Comparison of ENCODE assay signal across 8 cellular contexts in genomic region chr6:110958332-110959192, GRCh38. TPM values are rescaled to one million over a fixed set of nuclear protein-coding genes. Genes with fewer than 3 reads are reported as not detected.
DNase-seq lines count a peak whose midpoint lies in the region; ATAC-seq and TF ChIP-seq lines count a peak whose summit lies in the region.

Gene GTF3C6, plus strand, starts transcription at chr6:110958706. Its CDS starts 64 bp downstream, at chr6:110958770.

- TSS peak; percentile 75 for BruUV-seq in PC-3 (replicated peaks; lab: Mats Ljungman, UMichigan)

- DNase-seq in DMS153 (lab: John Stamatoyannopoulos, UW) (peak; percentile 80), PC-3 (peak; percentile 76), activated T-cell treated with anti-CD3 and anti-CD28 coated beads for 48 hours (ENCODE audit: low read depth) (peak; percentile 91), epithelial cell of esophagus (ENCODE audit: low read depth) (peak; percentile 94)
- peak; percentile 86 for DNase-seq in stimulated activated CD8-positive, alpha-beta memory T cell treated with anti-CD3 and anti-CD28 coated beads, Interleukin-2, amount 100 ng/mL, for 48 hours (ENCODE audit: low read depth in 2 of 2)

- peak within 1 kb of the TSS; percentile 97 for H3K9ac ChIP-seq in PC-3 (ENCODE audit: low read length)

- TF ChIP-seq CTCF in PC-3 (conservative IDR thresholded peaks at IDR 0.05; ENCODE audit: low read depth, low read length), result no peak
- no peak for TF ChIP-seq CTCF in epithelial cell of esophagus (IDR thresholded peaks at IDR 0.05; ENCODE audit: insufficient read depth, low read depth, low read length, missing control alignments)

- peaks cover 22% of the 10 kb centered on the region for H3K79me2 ChIP-seq in PC-3 (ENCODE audit: low read length)

- peak within 1 kb of the TSS; percentile 68 for H3K27ac ChIP-seq in PC-3 (ENCODE audit: low read length)

- intact Hi-C loops in PC-3 (cut with micrococcal nuclease), result loop anchor here (2.0 kb wide), 1 partner anchor 22 kb away; no protein-coding TSS in a partner anchor

- peak within 1 kb of the TSS; percentile 89 for H3K4me2 ChIP-seq in PC-3 (ENCODE audit: low read length)

- POLR2A ChIA-PET in PC-3 (lab: Charles Lee; ENCODE audit: unreplicated experiment), result interaction anchor here (0.6 to 1.1 kb wide), 5 partner anchors 8 to 276 kb away, joined by 3 to 6 read pairs (median 3); partner anchors contain the start of genes CDK19 and RPF2

- peaks cover 5% of the 10 kb centered on the region for H3K36me3 Mint-ChIP-seq in IgD-negative memory B cell

- H3K9me3 ChIP-seq in PC-3 (ENCODE audit: low read length) (no peaks in the 10 kb centered on the region), mononuclear cell (ENCODE audit: low read depth, low read length) (no peaks in the 10 kb centered on the region)

- peak within 1 kb of the TSS; percentile 86 to 100 (median 99) for H3K4me3 Mint-ChIP-seq in IgD-negative memory B cell

- H3K36me3 ChIP-seq in PC-3 (ENCODE audit: low read depth, low read length), result no peaks in the 10 kb centered on the region

- H2AFZ ChIP-seq in PC-3 (ENCODE audit: low read length), result peak within 1 kb of the TSS; percentile 87

- H3K9me3 Mint-ChIP-seq in IgD-negative memory B cell, result no peaks in the 10 kb centered on the region

- ATAC-seq in GM21529 (IDR thresholded peaks at IDR 0.05; ENCODE audit: unreplicated experiment) (peak; percentile 98), PC-3 (peak; percentile 89)

- peaks cover under 1% of the 10 kb centered on the region for H3K27me3 Mint-ChIP-seq in IgD-negative memory B cell

- H3F3A ChIP-seq in PC-3 (ENCODE audit: low read length, unreplicated experiment), result no peaks in the 10 kb centered on the region

- peaks cover 8% of the 10 kb centered on the region; the same call in 1 of the 2 replicates for H3K4me1 ChIP-seq in PC-3 (ENCODE audit: insufficient read depth, low read length)
- peaks cover 14% of the 10 kb centered on the region for H3K4me1 ChIP-seq in mononuclear cell (ENCODE audit: insufficient read depth, low read length)

- no peaks in the 10 kb centered on the region for H3K9me2 ChIP-seq in PC-3 (replicated peaks; ENCODE audit: low read length)

- H3K4me3 ChIP-seq in PC-3 (ENCODE audit: low read length), result peak within 1 kb of the TSS; percentile 91
- peak within 1 kb of the TSS; percentile 76 for H3K4me3 ChIP-seq in epithelial cell of esophagus (ENCODE audit: low read length)
- H3K4me3 ChIP-seq in mononuclear cell (ENCODE audit: low read length), result peak within 1 kb of the TSS; percentile 97

- H4K20me1 ChIP-seq in PC-3 (ENCODE audit: low read length), result no peaks in the 10 kb centered on the region

- H3K27ac Mint-ChIP-seq in IgD-negative memory B cell, result peak within 1 kb of the TSS; percentile 72 to 99 (median 97)

- peaks cover 8 to 12% (median 12%) of the 10 kb centered on the region in 3 donors for H3K4me1 Mint-ChIP-seq in IgD-negative memory B cell

- no peaks in the 10 kb centered on the region for H3K27me3 ChIP-seq in PC-3 (ENCODE audit: low read length)
- no peaks in the 10 kb centered on the region for H3K27me3 ChIP-seq in mononuclear cell (ENCODE audit: insufficient read depth, low read length)

- CTCF ChIA-PET in PC-3 (lab: Charles Lee), result no interaction called here

RNA-seq across cellular contexts. Expression of gene GTF3C6, which starts in this region (rescaled TPM):
- polyA plus RNA-seq in IgD-negative memory B cell, result 97.4 TPM
- 59.2 and 72.7 TPM in 2 replicates for total RNA-seq in PC-3 (2014; rRNA removed)
- total RNA-seq in mononuclear cell, result 16.5 TPM

Comparison
In these comparisons a context has a peak if more than half of its experiments do, and no peak if none do; other contexts are left out.
1. Peak in every context shown above with its lines: DNase-seq, ATAC-seq, H3K4me3 ChIP-seq and H3K27ac ChIP-seq.